ENCODE assay signal across 8 cellular contexts in genomic region chrX:119468930-119469635, GRCh38. TPM values are rescaled to one million over a fixed set of nuclear protein-coding genes. Genes with fewer than 3 reads are reported as not detected.
DNase-seq lines count a peak whose midpoint lies in the region; ATAC-seq and TF ChIP-seq lines count a peak whose summit lies in the region.

No MANE protein-coding gene starts in this region.

- H3K27me3 Mint-ChIP-seq in activated CD4-positive, alpha-beta T cell treated with anti-CD3 and anti-CD28 coated beads, Interleukin-2, amount 10 ng/mL, durations not matched to agents 7 days and 5 days: no peaks in the 10 kb centered on the region

- WGBS in right lobe of liver (ENCODE audit: insufficient coverage, low coverage, low lambda C conversion rate, missing lambda C conversion rate): 33% methylated on average over 9 of the region's 60 CpGs

- H3K4me1 ChIP-seq in right lobe of liver: no peaks in the 10 kb centered on the region

- H3K9me3 Mint-ChIP-seq in activated CD4-positive, alpha-beta T cell treated with anti-CD3 and anti-CD28 coated beads, Interleukin-2, amount 10 ng/mL, durations not matched to agents 7 days and 5 days: no peaks in the 10 kb centered on the region

- intact Hi-C loops in right lobe of liver (cut with DNase I): no loop called here

- peak overlapping the region; percentile 85 for H3K4me3 Mint-ChIP-seq in activated CD4-positive, alpha-beta T cell treated with anti-CD3 and anti-CD28 coated beads, Interleukin-2, amount 10 ng/mL, durations not matched to agents 7 days and 5 days

- H3K27ac ChIP-seq in right lobe of liver: peak overlapping the region; percentile 77 to 89 (median 80)

- H3K27ac Mint-ChIP-seq in activated CD4-positive, alpha-beta T cell treated with anti-CD3 and anti-CD28 coated beads, Interleukin-2, amount 10 ng/mL, durations not matched to agents 7 days and 5 days: peak overlapping the region; percentile 94

- no peaks in the 10 kb centered on the region for H3K9me3 ChIP-seq in right lobe of liver

- no peaks in the 10 kb centered on the region for H3K27me3 ChIP-seq in right lobe of liver

- H3K4me1 Mint-ChIP-seq in activated CD4-positive, alpha-beta T cell treated with anti-CD3 and anti-CD28 coated beads, Interleukin-2, amount 10 ng/mL, durations not matched to agents 7 days and 5 days: peaks cover 22% of the 10 kb centered on the region

- CTCF ChIA-PET in activated CD4-positive, alpha-beta T cell treated with anti-CD3 and anti-CD28 coated beads, Interleukin-2, amount 10 ng/mL, durations not matched to agents 7 days and 5 days (lab: Charles Lee): interaction anchor here (0.6 to 1.5 kb wide), 9 partner anchors 8 to 405 kb away, joined by 3 to 14 read pairs (median 4); no protein-coding TSS in a partner anchor

- peaks cover 23% of the 10 kb centered on the region for H3K36me3 Mint-ChIP-seq in activated CD4-positive, alpha-beta T cell treated with anti-CD3 and anti-CD28 coated beads, Interleukin-2, amount 10 ng/mL, durations not matched to agents 7 days and 5 days (ENCODE audit: low read depth)

- H3K36me3 ChIP-seq in right lobe of liver: peaks cover 0 to 17% (median 1%) of the 10 kb centered on the region in 4 donors

- peak; percentile 69 to 81 (median 75) for TF ChIP-seq CTCF in right lobe of liver (IDR thresholded peaks at IDR 0.05)

- DNase-seq in AML-193 (lab: John Stamatoyannopoulos, UW): peak; percentile 45 to 53
- DNase-seq in NCI-H460 (ENCODE audit: extremely low read depth, low read depth): peak; percentile 83
- DNase-seq in activated CD4-positive, alpha-beta T cell treated with anti-CD3 and anti-CD28 coated beads, Interleukin-2, amount 10 ng/mL, durations not matched to agents 7 days and 5 days: peak; percentile 88
- DNase-seq in dedifferentiated amniotic fluid mesenchymal stem cell (ENCODE audit: extremely low spot score): peak; percentile 65
- peak; percentile 87 to 89 (median 89) for DNase-seq in right lobe of liver
- DNase-seq in stimulated activated CD4-positive, alpha-beta T cell treated with anti-CD3 and anti-CD28 coated beads, Interleukin-4, amount 100 ng/mL, for 24 hours: peak; percentile 88

- peak overlapping the region; percentile 73 to 84 (median 82) for H3K4me3 ChIP-seq in right lobe of liver

- TF ChIP-seq POLR2A in right lobe of liver (IDR thresholded peaks at IDR 0.05): no peak

- ATAC-seq in GM19025 (IDR thresholded peaks at IDR 0.05; ENCODE audit: low read depth, unreplicated experiment) (peak; percentile 63), HG03280 (IDR thresholded peaks at IDR 0.05; ENCODE audit: unreplicated experiment) (peak; percentile 69), right lobe of liver (peak; percentile 73 to 82 (median 79))

- POLR2A ChIA-PET in activated CD4-positive, alpha-beta T cell treated with anti-CD3 and anti-CD28 coated beads, Interleukin-2, amount 10 ng/mL, durations not matched to agents 7 days and 5 days (lab: Charles Lee): interaction anchor here (0.6 kb wide), 1 partner anchor 16 kb away, joined by 3 read pairs; no protein-coding TSS in a partner anchor

RNA-seq across cellular contexts. Expression of gene SLC25A5, which starts 0.8 kb away (rescaled TPM):
- 695 and 806 TPM in 2 replicates for total RNA-seq in NCI-H460 (2014; rRNA removed; shearing (Covaris generic))
- polyA plus RNA-seq in NCI-H460 (2014; cell fraction: nucleus; rRNA removed): 487 and 589 TPM in 2 replicates
- 100 to 1,000 TPM; 425 to 426 TPM for total RNA-seq in activated CD4-positive, alpha-beta T cell treated with anti-CD3 and anti-CD28 coated beads, Interleukin-2, amount 10 ng/mL, durations not matched to agents 7 days and 5 days
- total RNA-seq in right lobe of liver: 100 to 1,000 TPM; 168 to 296 (median 223) TPM

Comparison
In these comparisons a context has a peak if more than half of its experiments do, and no peak if none do; other contexts are left out.
1. Peak in every context shown above with its lines: DNase-seq, ATAC-seq, H3K4me3 ChIP-seq and H3K27ac ChIP-seq.